ENCODE assay signal across 1 cellular context in genomic region chr9:87770616-87771015, GRCh38.
TF ChIP-seq lines count a peak whose summit lies in the region.

No MANE protein-coding gene starts in this region.

TF ChIP-seq in WTC11, 78 proteins besides CTCF, POLR2A, EP300 and RAD21 (continued from another document):
- no peak for TF ChIP-seq HMGXB4 (CRISPR knock-in tag; IDR thresholded peaks at IDR 0.05)
- no peak for TF ChIP-seq ARID4B (CRISPR knock-in tag; IDR thresholded peaks at IDR 0.05; ENCODE audit: borderline replicate concordance)
- no peak for TF ChIP-seq ZNF423 (CRISPR knock-in tag; IDR thresholded peaks at IDR 0.05)
- TF ChIP-seq ZNF671 (CRISPR knock-in tag; IDR thresholded peaks at IDR 0.05): no peak
- no peak for TF ChIP-seq CBFB (CRISPR knock-in tag; IDR thresholded peaks at IDR 0.05; ENCODE audit: low read depth)
- no peak for TF ChIP-seq ZNF263 (CRISPR knock-in tag; IDR thresholded peaks at IDR 0.05; ENCODE audit: low read depth)
- no peak for TF ChIP-seq CREM (CRISPR knock-in tag; IDR thresholded peaks at IDR 0.05)
- TF ChIP-seq JUN (CRISPR knock-in tag; IDR thresholded peaks at IDR 0.05): no peak
TF ChIP-seq in WTC11: peak in this region for 0.
